Comparison of ENCODE assay signal across 19 cellular contexts in the genomic region with DNA sequence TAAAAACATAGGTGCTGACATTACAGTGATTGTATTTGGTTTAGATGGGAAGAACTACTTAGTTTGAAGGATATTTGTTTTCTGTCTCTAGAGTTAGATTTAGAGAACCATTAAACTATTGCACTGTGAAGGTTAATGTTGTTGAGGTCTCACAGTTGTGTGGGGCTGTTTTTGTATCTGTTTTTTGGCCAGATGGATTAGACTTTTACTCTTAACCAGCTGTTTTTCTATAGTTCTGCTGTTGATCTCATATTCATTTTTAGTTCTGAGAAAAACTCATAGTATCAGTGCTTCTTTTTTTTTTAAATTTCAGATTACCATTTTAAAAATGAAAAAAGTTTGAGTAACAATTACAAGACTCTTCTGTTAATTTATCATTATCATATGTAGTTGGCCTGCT.
"Had no signal": no experiment of that assay in that cellular context is flagged by ENCODE, and none has a peak within 500 bp of the region (broad histone marks: within the 10 kb centered on the region; RNA-seq: fewer than 3 reads in every experiment).

No MANE protein-coding gene starts in this region.

- H3K27me3 Mint-ChIP-seq: activated CD4-positive, alpha-beta T cell treated with anti-CD3 and anti-CD28 coated beads, Interleukin-2, amount 10 ng/mL, durations not matched to agents 24 days and 14 days; dendritic cell treated with granulocyte-macrophage colony-stimulating factor and Interleukin-4, amounts not matched to agents 40 ng/mL and 50 ng/mL, for 4 days had no signal

- H3K4me3 ChIP-seq: sigmoid colon, stomach, testis had no signal

- H3K4me1 ChIP-seq: testis had no signal

- H3K27ac Mint-ChIP-seq: activated CD4-positive, alpha-beta T cell treated with anti-CD3 and anti-CD28 coated beads, Interleukin-2, amount 10 ng/mL, durations not matched to agents 24 days and 14 days; dendritic cell treated with granulocyte-macrophage colony-stimulating factor and Interleukin-4, amounts not matched to agents 40 ng/mL and 50 ng/mL, for 4 days; nephron progenitor cell; stimulated activated effector memory CD8-positive, alpha-beta T cell treated with anti-CD3 and anti-CD28 coated beads, Interleukin-12 subunit alpha, Interleukin-12 subunit beta, amount 100 ng/mL, for 72 hours; type B pancreatic cell had no signal

- H3K36me3 Mint-ChIP-seq: stimulated activated effector memory CD8-positive, alpha-beta T cell treated with anti-CD3 and anti-CD28 coated beads, Interleukin-12 subunit alpha, Interleukin-12 subunit beta, amount 100 ng/mL, for 72 hours had no signal

- ATAC-seq: left ventricle myocardium superior; stimulated activated effector memory CD8-positive, alpha-beta T cell treated with anti-CD3 and anti-CD28 coated beads, Interleukin-12 subunit alpha, Interleukin-12 subunit beta, amount 100 ng/mL, for 72 hours had no signal

- H3K4me3 Mint-ChIP-seq: activated CD4-positive, alpha-beta T cell treated with anti-CD3 and anti-CD28 coated beads, Interleukin-2, amount 10 ng/mL, durations not matched to agents 24 days and 14 days; dendritic cell treated with granulocyte-macrophage colony-stimulating factor and Interleukin-4, amounts not matched to agents 40 ng/mL and 50 ng/mL, for 4 days; nephron progenitor cell; stimulated activated effector memory CD8-positive, alpha-beta T cell treated with anti-CD3 and anti-CD28 coated beads, Interleukin-12 subunit alpha, Interleukin-12 subunit beta, amount 100 ng/mL, for 72 hours; type B pancreatic cell had no signal

- DNase-seq: activated CD4-positive, alpha-beta T cell treated with anti-CD3 and anti-CD28 coated beads, Interleukin-2, amount 10 ng/mL, durations not matched to agents 24 days and 14 days; activated CD4-positive, CD25-positive, alpha-beta regulatory T cell; activated CD8-positive, alpha-beta memory T cell treated with anti-CD3 and anti-CD28 coated beads, Interleukin-2, amount 50 U/mL, for 4 hours; activated effector memory CD4-positive, alpha-beta T cell treated with anti-CD3 and anti-CD28 coated beads, Interleukin-2, amount 50 U/mL, for 16 hours; activated naive CD4-positive, alpha-beta T cell treated with anti-CD3 and anti-CD28 coated beads, Interleukin-2, amount 50 U/mL, for 16 hours; activated T-cell treated with anti-CD3 and anti-CD28 coated beads, Interleukin-2, amount 50 U/mL, for 48 hours; aorta; cerebellar nuclear complex; effector CD8-positive, alpha-beta T cell; left ventricle myocardium superior; nephron progenitor cell; nucleus accumbens; sigmoid colon; stimulated activated CD4-positive, alpha-beta T cell treated with anti-CD3 and anti-CD28 coated beads, Interleukin-4, amount 100 ng/mL, for 24 hours; stomach; testis had no signal

- H3K36me3 ChIP-seq: sigmoid colon, stomach had no signal

- H3K9me3 Mint-ChIP-seq: dendritic cell treated with granulocyte-macrophage colony-stimulating factor and Interleukin-4, amounts not matched to agents 40 ng/mL and 50 ng/mL, for 4 days; nephron progenitor cell; stimulated activated effector memory CD8-positive, alpha-beta T cell treated with anti-CD3 and anti-CD28 coated beads, Interleukin-12 subunit alpha, Interleukin-12 subunit beta, amount 100 ng/mL, for 72 hours had no signal

- H3K4me1 Mint-ChIP-seq: nephron progenitor cell had no signal

- H3K27ac ChIP-seq: sigmoid colon, stomach, testis had no signal

- H3K27me3 ChIP-seq: sigmoid colon, stomach, testis had no signal
